Comparison of ENCODE assay signal across 1 cellular context in the genomic region with DNA sequence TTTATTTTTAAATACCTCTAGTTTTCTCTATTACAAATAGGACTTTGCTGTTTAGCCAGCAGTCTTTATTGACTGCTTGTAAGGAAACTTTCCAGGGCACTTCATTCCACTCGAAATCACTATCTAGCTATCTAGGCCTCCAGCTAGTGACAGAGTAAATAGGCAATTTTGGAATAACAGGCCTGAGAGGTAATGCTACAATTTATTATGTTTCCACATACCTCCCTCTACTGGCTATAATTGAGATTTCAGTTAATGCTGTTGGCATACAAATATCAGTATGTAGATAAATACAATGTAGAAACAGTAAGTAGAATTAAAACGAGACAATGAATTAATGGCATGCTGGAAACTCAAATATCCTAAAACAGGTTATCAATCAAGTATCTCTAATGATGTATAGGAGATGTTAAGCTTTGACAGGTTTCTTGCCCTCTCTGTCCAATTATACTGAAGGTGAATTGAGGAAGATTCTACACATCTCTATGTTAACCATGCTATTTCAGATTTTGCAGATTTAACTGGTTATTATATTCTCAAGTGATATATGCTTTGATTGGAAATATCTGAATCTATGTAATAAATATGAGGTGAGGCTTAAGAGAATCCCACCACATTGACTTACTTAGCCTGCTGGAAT.
TF ChIP-seq lines count a peak whose summit lies in the region.

No MANE protein-coding gene starts in this region.

TF ChIP-seq in HepG2, 621 proteins besides CTCF, POLR2A, EP300 and RAD21 (continued from another document):
- no peak for TF ChIP-seq ZNF782 (CRISPR knock-in tag; IDR thresholded peaks at IDR 0.05; ENCODE audit: borderline replicate concordance)
- no peak for TF ChIP-seq NFE2 (CRISPR knock-in tag; IDR thresholded peaks at IDR 0.05)
- TF ChIP-seq MIXL1 (CRISPR knock-in tag; IDR thresholded peaks at IDR 0.05) = peak; percentile 90
- 0 out of 2 replicates have a peak, but pooled peaks have one; percentile 20 for TF ChIP-seq RXRB (CRISPR knock-in tag; IDR thresholded peaks at IDR 0.05; ENCODE audit: borderline replicate concordance)
- TF ChIP-seq ZNF510 (CRISPR knock-in tag; IDR thresholded peaks at IDR 0.05; ENCODE audit: low read depth) = no peak
- 0 out of 2 replicates have a peak, but pooled peaks have one; percentile 12 for TF ChIP-seq ZNF264 (CRISPR knock-in tag; IDR thresholded peaks at IDR 0.05)
- TF ChIP-seq SMC3 (IDR thresholded peaks at IDR 0.05; ENCODE audit: low read length) = peak; percentile 34; the same call in 1 of the 2 replicates
- no peak for TF ChIP-seq ZNF737 (CRISPR knock-in tag; IDR thresholded peaks at IDR 0.05; ENCODE audit: borderline replicate concordance)
- no peak for TF ChIP-seq MLLT10 (CRISPR knock-in tag; IDR thresholded peaks at IDR 0.05)
